1 cellular context compared by ENCODE assay signal in genomic region chr18:7727381-7728076, GRCh38.
TF ChIP-seq lines count a peak whose summit lies in the region.

No MANE protein-coding gene starts in this region.

TF ChIP-seq in endothelial cell of umbilical vein, 7 proteins besides CTCF, POLR2A, EP300 and RAD21 (continued from another document):
- TF ChIP-seq JUN (IDR thresholded peaks at IDR 0.05; ENCODE audit: borderline replicate concordance, insufficient read depth, insufficient read length, low read depth) (no peak), MYC (IDR thresholded peaks at IDR 0.05; ENCODE audit: low read depth, low read length) (no peak), MAX (IDR thresholded peaks at IDR 0.05; ENCODE audit: insufficient read depth, insufficient read length) (no peak), POLR2AphosphoS5 (IDR thresholded peaks at IDR 0.05; ENCODE audit: insufficient read depth, low read depth, low read length) (no peak), GATA2 (IDR thresholded peaks at IDR 0.05; ENCODE audit: insufficient read depth, insufficient read length, low read depth, low read length) (no peak), FOS (IDR thresholded peaks at IDR 0.05; ENCODE audit: borderline replicate concordance, insufficient read depth, low read length) (no peak)
